In the genomic region with DNA sequence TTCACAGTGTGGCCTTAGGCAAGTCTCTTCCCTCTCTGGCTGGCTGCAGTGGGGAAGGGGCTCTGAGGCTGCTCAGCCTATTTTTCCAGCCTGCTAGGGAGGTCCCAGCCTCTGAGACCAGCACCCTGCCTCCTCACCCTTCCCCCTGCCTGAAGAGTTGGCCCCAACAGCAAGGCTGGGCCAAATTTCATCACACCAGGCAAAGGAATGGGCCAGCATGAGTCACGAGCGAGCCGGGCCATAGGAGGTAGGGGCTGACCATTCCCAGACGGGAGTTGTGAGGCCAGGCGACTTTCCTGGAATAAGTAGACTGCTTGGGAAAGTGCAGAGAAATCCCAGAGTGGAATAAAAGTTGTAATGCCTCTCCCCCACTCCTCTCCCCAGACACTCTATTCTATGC, we compare ENCODE assay signal across 12 cellular contexts. TPM values are rescaled to one million over a fixed set of nuclear protein-coding genes. Genes with fewer than 3 reads are reported as not detected.
DNase-seq lines count a peak whose midpoint lies in the region; ATAC-seq and TF ChIP-seq lines count a peak whose summit lies in the region.
"Had no signal": no experiment of that assay in that cellular context is flagged by ENCODE, and none has a peak within 500 bp of the region (broad histone marks: within the 10 kb centered on the region; RNA-seq: fewer than 3 reads in every experiment).

No MANE protein-coding gene starts in this region.

- no peaks in the 10 kb centered on the region for H3K23me2 ChIP-seq in H9 (ENCODE audit: insufficient read length, low read depth, low read length, poor library complexity, severe bottlenecking)

- H4K20me1 ChIP-seq in H9 (ENCODE audit: control insufficient read depth, insufficient read depth, insufficient read length) (no peaks in the 10 kb centered on the region), neural progenitor cell (ENCODE audit: low read depth) (no peaks in the 10 kb centered on the region)

- H3K27ac Mint-ChIP-seq in H9 (no peak overlapping the region), neural progenitor cell (no peak overlapping the region)
- no peak overlapping the region for H3K27ac Mint-ChIP-seq in CD4-positive, alpha-beta memory T cell
- H3K27ac Mint-ChIP-seq: activated CD8-positive, alpha-beta T cell treated with anti-CD3 and anti-CD28 coated beads, Interleukin-2, amount 10 ng/mL, durations not matched to agents 7 days and 5 days had no signal

- H3K4ac ChIP-seq in H9 (ENCODE audit: low read depth, low read length): no peak overlapping the region

- H3K9ac ChIP-seq in H9 (ENCODE audit: extremely low read depth, insufficient read length, low read length): no peak overlapping the region
- no peak overlapping the region for H3K9ac ChIP-seq in neural progenitor cell

- no peak overlapping the region for H2AK5ac ChIP-seq in H9 (ENCODE audit: insufficient read length, low read length)

- H3K27me3 ChIP-seq in H9 (ENCODE audit: insufficient read depth, low read length) (no peaks in the 10 kb centered on the region), breast epithelium (no peaks in the 10 kb centered on the region), thyroid gland (no peaks in the 10 kb centered on the region), neural progenitor cell (peaks cover 10% of the 10 kb centered on the region)
- H3K27me3 ChIP-seq in CD4-positive, alpha-beta memory T cell (ENCODE audit: insufficient read depth, low read length): no peaks in the 10 kb centered on the region
- H3K27me3 ChIP-seq: cardiac muscle cell, Peyer's patch had no signal

- H3K14ac ChIP-seq in H9 (ENCODE audit: insufficient read depth, low read length): no peak overlapping the region

- no peak for TF ChIP-seq POLR2A in breast epithelium (IDR thresholded peaks at IDR 0.05)
- TF ChIP-seq POLR2A in thyroid gland (IDR thresholded peaks at IDR 0.05): no peak

- H3K4me1 Mint-ChIP-seq in H9 (peaks cover 15 to 34% of the 10 kb centered on the region in 2 experiments), neural progenitor cell (peaks cover 47% of the 10 kb centered on the region)
- H3K4me1 Mint-ChIP-seq in CD4-positive, alpha-beta memory T cell: peaks cover 12 to 30% (median 18%) of the 10 kb centered on the region in 4 donors

- no CpG with 5 or more reads among the region's 5 CpGs for WGBS in H9 (ENCODE audit: extremely low coverage, insufficient read length, low lambda C conversion rate)
- 65 to 68% methylated on average over 5 of the region's 5 CpGs for WGBS in thyroid gland, 2 donors

- CTCF ChIA-PET in CD4-positive, alpha-beta memory T cell (lab: Charles Lee; ENCODE audit: partially characterized antibody): no interaction called here

- H3K27ac ChIP-seq in H9 (ENCODE audit: insufficient read length, low read depth, low read length): no peak overlapping the region
- peak overlapping the region; percentile 58 to 77 for H3K27ac ChIP-seq in breast epithelium
- peak overlapping the region in 1 of 3 donors; percentile 49 for H3K27ac ChIP-seq in thyroid gland
- no peak overlapping the region for H3K27ac ChIP-seq in neural progenitor cell
- H3K27ac ChIP-seq in CD4-positive, alpha-beta memory T cell (ENCODE audit: low read depth, low read length): no peak overlapping the region
- H3K27ac ChIP-seq: cardiac muscle cell, Peyer's patch had no signal

- no peak for TF ChIP-seq CTCF in H9 (conservative IDR thresholded peaks at IDR 0.05)
- no peak for TF ChIP-seq CTCF in breast epithelium (IDR thresholded peaks at IDR 0.05)
- TF ChIP-seq CTCF in thyroid gland (IDR thresholded peaks at IDR 0.05): no peak
- TF ChIP-seq CTCF in neural progenitor cell (IDR thresholded peaks at IDR 0.05): no peak

- no peak overlapping the region for H2BK15ac ChIP-seq in H9 (ENCODE audit: low read depth, low read length)

- H3K9me3 ChIP-seq in H9 (ENCODE audit: control insufficient read depth, low read depth, low read length) (no peaks in the 10 kb centered on the region), breast epithelium (peaks cover 0 to 6% of the 10 kb centered on the region in 2 donors), thyroid gland (no peaks in the 10 kb centered on the region), neural progenitor cell (ENCODE audit: low read depth) (no peaks in the 10 kb centered on the region)
- H3K9me3 ChIP-seq in CD4-positive, alpha-beta memory T cell (ENCODE audit: control insufficient read depth in 1 of 2, low read length in 2 of 2): peaks cover 0 to 6% of the 10 kb centered on the region in 2 donors
- H3K9me3 ChIP-seq: Peyer's patch had no signal

- H4K8ac ChIP-seq in H9 (replicated peaks; ENCODE audit: insufficient read length, low read depth, low read length): no peak overlapping the region

- H3K23ac ChIP-seq in H9 (ENCODE audit: insufficient read length, low read depth, low read length): no peak overlapping the region

- H3K27me3 Mint-ChIP-seq in H9 (ENCODE audit: low read depth) (peaks cover 23% of the 10 kb centered on the region), neural progenitor cell (ENCODE audit: insufficient read depth, low read depth) (peaks cover 13% of the 10 kb centered on the region)
- H3K27me3 Mint-ChIP-seq in CD4-positive, alpha-beta memory T cell: peaks cover 16 to 43% of the 10 kb centered on the region in 2 donors

- H2BK5ac ChIP-seq in H9 (ENCODE audit: insufficient read length, low read length): no peak overlapping the region

- no peak overlapping the region for H4K91ac ChIP-seq in H9 (ENCODE audit: insufficient read length, low read depth, low read length)

- peaks cover 0 to 2% (median 0%) of the 10 kb centered on the region in 3 experiments; a peak in 2 of 7 replicates for H3K36me3 Mint-ChIP-seq in H9 (ENCODE audit: insufficient read depth in 1 of 3, low read depth in 3 of 3)
- H3K36me3 Mint-ChIP-seq in neural progenitor cell: no peaks in the 10 kb centered on the region
- no peaks in the 10 kb centered on the region for H3K36me3 Mint-ChIP-seq in CD4-positive, alpha-beta memory T cell

- peaks cover 0 to 2% of the 10 kb centered on the region in 2 experiments; a peak in 2 of 5 replicates for H3K9me3 Mint-ChIP-seq in H9
- H3K9me3 Mint-ChIP-seq in neural progenitor cell: peaks cover 2% of the 10 kb centered on the region
- peaks cover 0 to 18% (median 9%) of the 10 kb centered on the region in 8 donors for H3K9me3 Mint-ChIP-seq in CD4-positive, alpha-beta memory T cell

- no peak overlapping the region for H3K4me2 ChIP-seq in H9 (ENCODE audit: insufficient read depth, insufficient read length, low read length)
- H3K4me2 ChIP-seq in neural progenitor cell: no peak overlapping the region

- intact Hi-C loops in breast epithelium (cut with DNase I; ENCODE audit: low total_unique reads): no loop called here
- intact Hi-C loops in thyroid gland (cut with DNase I): no loop called here
- intact Hi-C loops in CD4-positive, alpha-beta memory T cell (cut with micrococcal nuclease): no loop called here

- no peaks in the 10 kb centered on the region for H3K79me1 ChIP-seq in H9 (ENCODE audit: insufficient read depth, low read depth, low read length, poor library complexity, severe bottlenecking)

- no peak overlapping the region for H3K18ac ChIP-seq in H9 (ENCODE audit: insufficient read length, low read depth, low read length)

- ATAC-seq in HG02623 (IDR thresholded peaks at IDR 0.05; ENCODE audit: unreplicated experiment): no peak
- ATAC-seq in GM21825 (IDR thresholded peaks at IDR 0.05; ENCODE audit: unreplicated experiment): no peak
- ATAC-seq: activated CD8-positive, alpha-beta T cell treated with anti-CD3 and anti-CD28 coated beads, Interleukin-2, amount 10 ng/mL, durations not matched to agents 7 days and 5 days had no signal

- no peak overlapping the region for H3K4me3 ChIP-seq in breast epithelium
- no peak overlapping the region for H3K4me3 ChIP-seq in thyroid gland (replicated peaks in 1 of 3)
- H3K4me3 ChIP-seq in neural progenitor cell: no peak overlapping the region
- no peak overlapping the region for H3K4me3 ChIP-seq in CD4-positive, alpha-beta memory T cell (ENCODE audit: low read length in 2 of 2)
- H3K4me3 ChIP-seq: cardiac muscle cell, Peyer's patch had no signal

- H2BK20ac ChIP-seq in H9 (ENCODE audit: low read depth, low read length, poor library complexity, severe bottlenecking): no peak overlapping the region

- H2AFZ ChIP-seq in H9 (ENCODE audit: low read length) (no peak overlapping the region), neural progenitor cell (replicated peaks) (no peak overlapping the region)

- no peak overlapping the region for H4K5ac ChIP-seq in H9 (ENCODE audit: insufficient read length, low read depth, low read length)

- POLR2A ChIA-PET in CD4-positive, alpha-beta memory T cell (lab: Charles Lee; ENCODE audit: partially characterized antibody): no interaction called here

- no peak overlapping the region for H3K56ac ChIP-seq in H9 (ENCODE audit: insufficient read length, low read depth, low read length)

- H3K4me1 ChIP-seq in H9 (ENCODE audit: insufficient read depth, low read length) (no peaks in the 10 kb centered on the region; the same call in 1 of the 2 replicates), breast epithelium (no peaks in the 10 kb centered on the region), thyroid gland (peaks cover 0 to 3% of the 10 kb centered on the region in 2 donors), neural progenitor cell (no peaks in the 10 kb centered on the region)
- peaks cover 11% of the 10 kb centered on the region for H3K4me1 ChIP-seq in CD4-positive, alpha-beta memory T cell (ENCODE audit: insufficient read depth, low read length)
- H3K4me1 ChIP-seq: Peyer's patch had no signal

- H2BK12ac ChIP-seq in H9 (ENCODE audit: insufficient read length, low read depth, low read length): no peak overlapping the region

- peaks cover 7% of the 10 kb centered on the region for H3F3A ChIP-seq in neural progenitor cell (ENCODE audit: low read depth)

- no peak overlapping the region for H2BK120ac ChIP-seq in H9 (ENCODE audit: low read depth, low read length, poor library complexity, severe bottlenecking)

- DNase-seq in H9 (peak; percentile 39), breast epithelium (ENCODE audit: low spot score in 2 of 2) (peak in 1 of 2 donors; percentile 40), kidney tubule cell (ENCODE audit: low spot score) (peak; percentile 10), thyroid gland (peak; percentile 24 to 35), neural progenitor cell (ENCODE audit: low spot score) (no peak)
- DNase-seq in CD4-positive, alpha-beta memory T cell: no peak
- DNase-seq: activated CD8-positive, alpha-beta T cell treated with anti-CD3 and anti-CD28 coated beads, Interleukin-2, amount 10 ng/mL, durations not matched to agents 7 days and 5 days; NCI-H1105 treated with DMSO at 0.1 percent for 48 hours had no signal

- H3T11ph ChIP-seq in H9 (ENCODE audit: low read length): no peak overlapping the region

- H3K79me2 ChIP-seq in H9 (ENCODE audit: insufficient read depth, low read length) (no peaks in the 10 kb centered on the region), neural progenitor cell (ENCODE audit: low read depth) (no peaks in the 10 kb centered on the region)

- no peaks in the 10 kb centered on the region for H3K36me3 ChIP-seq in breast epithelium
- no peaks in the 10 kb centered on the region for H3K36me3 ChIP-seq in thyroid gland
- no peaks in the 10 kb centered on the region for H3K36me3 ChIP-seq in neural progenitor cell
- H3K36me3 ChIP-seq in CD4-positive, alpha-beta memory T cell (ENCODE audit: insufficient read depth, low read length): no peaks in the 10 kb centered on the region
- H3K36me3 ChIP-seq: cardiac muscle cell, Peyer's patch had no signal

- no peak overlapping the region for H3K4me3 Mint-ChIP-seq in H9
- H3K4me3 Mint-ChIP-seq in neural progenitor cell: no peak overlapping the region
- H3K4me3 Mint-ChIP-seq in CD4-positive, alpha-beta memory T cell: no peak overlapping the region
- H3K4me3 Mint-ChIP-seq: activated CD8-positive, alpha-beta T cell treated with anti-CD3 and anti-CD28 coated beads, Interleukin-2, amount 10 ng/mL, durations not matched to agents 7 days and 5 days had no signal

RNA-seq across cellular contexts. Expression of a gene that starts 5.7 kb away (rescaled TPM):
- total RNA-seq in H9 (2021) (9.8 and 11.8 TPM in 2 replicates), breast epithelium (100 to 1,000 TPM in 1 of 3 donors, 10 to 100 TPM in 2; 43.5 to 663 (median 81.3) TPM), thyroid gland (100 to 1,000 TPM in 1 of 4 donors, 10 to 100 TPM in 3; 75.7 to 159 (median 89.8) TPM), neural progenitor cell (ENCODE audit: low replicate concordance) (15.0 and 15.9 TPM in 2 replicates)
- not detected for total RNA-seq in CD4-positive, alpha-beta memory T cell
- polyA plus RNA-seq in CD4-positive, alpha-beta memory T cell: not detected

Comparison
In these comparisons a context has a peak if more than half of its experiments do, and no peak if none do; other contexts are left out.
1. DNase-seq: peak in H9 (single experiment), kidney tubule cell (single experiment) and thyroid gland (2 of 2); none in neural progenitor cell (single experiment) and CD4-positive, alpha-beta memory T cell (0 of 5).
2. H3K27ac ChIP-seq: peak in breast epithelium (2 of 2); none in H9 (single experiment), neural progenitor cell (single experiment) and CD4-positive, alpha-beta memory T cell (single experiment).
3. RNA of a gene that starts 5.7 kb away (total RNA-seq): 75.7 to 159 TPM in thyroid gland, 43.5 to 663 TPM in breast epithelium, 15.0 to 15.9 TPM in neural progenitor cell and 9.8 to 11.8 TPM in H9; not detected in CD4-positive, alpha-beta memory T cell; every median in the first group is over 10 times any median in the second.